Comparison of ENCODE assay signal across 8 cellular contexts in the genomic region with DNA sequence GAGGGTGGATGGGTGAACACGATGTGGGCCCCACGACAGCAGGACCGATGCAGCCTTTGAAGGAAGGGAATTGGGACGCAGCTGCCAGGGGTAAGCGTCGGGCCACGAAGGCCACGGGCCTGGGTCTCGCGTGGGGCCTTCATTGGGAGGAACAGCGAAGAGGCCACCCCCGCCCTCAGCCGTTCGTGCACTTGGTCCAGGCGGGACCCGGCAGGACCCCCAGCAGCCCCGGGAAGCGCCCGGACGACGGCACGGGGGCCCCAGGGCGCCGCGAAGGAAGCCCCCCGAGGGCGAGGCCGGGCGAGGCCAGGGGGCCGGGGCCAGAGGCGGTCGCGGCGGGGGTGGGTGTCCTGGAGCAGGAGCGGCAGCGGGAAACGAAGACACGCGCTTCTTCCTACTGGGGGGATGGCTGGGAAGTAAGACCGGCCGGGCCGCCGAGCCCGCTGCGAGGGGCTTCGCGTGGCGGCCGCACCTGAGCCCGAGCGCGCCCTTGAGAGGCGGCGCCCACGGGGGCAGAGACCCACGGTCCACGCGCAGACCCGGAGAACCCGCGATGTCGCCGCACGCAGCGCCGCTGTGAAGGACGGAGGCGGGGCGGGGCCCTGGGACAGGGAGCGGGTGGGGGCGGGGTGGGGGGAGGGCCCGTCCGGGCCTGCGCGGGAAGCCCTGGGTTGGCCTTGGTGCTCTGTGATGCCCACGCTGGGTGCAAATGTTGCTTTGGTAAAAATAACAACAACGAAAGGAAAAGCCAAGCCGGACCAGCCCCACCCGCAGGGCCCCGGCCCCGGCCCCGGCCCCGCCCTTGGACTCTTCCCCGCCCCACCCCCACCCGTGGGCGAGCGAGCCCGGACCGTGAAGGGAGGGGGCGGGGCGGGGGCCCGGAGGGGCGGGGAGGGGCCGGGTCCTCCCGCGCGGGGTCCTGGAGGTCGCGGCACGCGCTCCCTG. TPM values are rescaled to one million over a fixed set of nuclear protein-coding genes. Genes with fewer than 3 reads are reported as not detected.
DNase-seq lines count a peak whose midpoint lies in the region; ATAC-seq and FAIRE-seq lines count a peak whose summit lies in the region.

No MANE protein-coding gene starts in this region.

- peaks cover 1% of the 10 kb centered on the region for H3K9me3 Mint-ChIP-seq in activated naive CD8-positive, alpha-beta T cell treated with anti-CD3 and anti-CD28 coated beads, Interleukin-2, amount 10 ng/mL, durations not matched to agents 7 days and 5 days

- peaks cover 4% of the 10 kb centered on the region for H3K4me1 Mint-ChIP-seq in activated naive CD8-positive, alpha-beta T cell treated with anti-CD3 and anti-CD28 coated beads, Interleukin-2, amount 10 ng/mL, durations not matched to agents 7 days and 5 days

- no peak overlapping the region for H3K27ac Mint-ChIP-seq in activated naive CD8-positive, alpha-beta T cell treated with anti-CD3 and anti-CD28 coated beads, Interleukin-2, amount 10 ng/mL, durations not matched to agents 7 days and 5 days

- H3K36me3 Mint-ChIP-seq in activated naive CD8-positive, alpha-beta T cell treated with anti-CD3 and anti-CD28 coated beads, Interleukin-2, amount 10 ng/mL, durations not matched to agents 7 days and 5 days: peaks cover 2% of the 10 kb centered on the region

- intact Hi-C loops in left cardiac atrium (cut with DNase I): no loop called here

- DNase-seq in HCEC 1CT: peak; percentile 3
- DNase-seq in activated naive CD8-positive, alpha-beta T cell treated with anti-CD3 and anti-CD28 coated beads, Interleukin-2, amount 10 ng/mL, durations not matched to agents 7 days and 5 days: peak; percentile 36
- peak; percentile 50 for DNase-seq in left cardiac atrium
- DNase-seq in RCC 7860 (ENCODE audit: low spot score): no peak

- POLR2A ChIA-PET in activated naive CD8-positive, alpha-beta T cell treated with anti-CD3 and anti-CD28 coated beads, Interleukin-2, amount 10 ng/mL, durations not matched to agents 7 days and 5 days (lab: Charles Lee): no interaction called here

- ATAC-seq in activated naive CD8-positive, alpha-beta T cell treated with anti-CD3 and anti-CD28 coated beads, Interleukin-2, amount 10 ng/mL, durations not matched to agents 7 days and 5 days (ENCODE audit: low read depth): peak; percentile 30
- ATAC-seq in left cardiac atrium: peak; percentile 45 to 55
- ATAC-seq in GM18520 (IDR thresholded peaks at IDR 0.05; ENCODE audit: unreplicated experiment): no peak
- ATAC-seq in HG03175 (IDR thresholded peaks at IDR 0.05; ENCODE audit: unreplicated experiment): no peak
- ATAC-seq in HG02623 (IDR thresholded peaks at IDR 0.05; ENCODE audit: unreplicated experiment): no peak

- H3K27me3 Mint-ChIP-seq in activated naive CD8-positive, alpha-beta T cell treated with anti-CD3 and anti-CD28 coated beads, Interleukin-2, amount 10 ng/mL, durations not matched to agents 7 days and 5 days: peaks cover 34% of the 10 kb centered on the region

- no peak for FAIRE-seq in RCC 7860 (lab: Jason Lieb, UNC)

- peak overlapping the region; percentile 9 to 45 (median 34) for H3K4me3 ChIP-seq in skin epidermis

- peak overlapping the region in 19 of 21 experiments; percentile 29 to 88 (median 66) for H3K27ac ChIP-seq in skin epidermis

- peak overlapping the region; percentile 55 for H3K4me3 Mint-ChIP-seq in activated naive CD8-positive, alpha-beta T cell treated with anti-CD3 and anti-CD28 coated beads, Interleukin-2, amount 10 ng/mL, durations not matched to agents 7 days and 5 days

RNA-seq across cellular contexts. Expression of gene ADARB1, which starts 56.0 kb away (rescaled TPM):
- 10 to 100 TPM; 48.3 to 48.4 TPM for total RNA-seq in activated naive CD8-positive, alpha-beta T cell treated with anti-CD3 and anti-CD28 coated beads, Interleukin-2, amount 10 ng/mL, durations not matched to agents 7 days and 5 days
- total RNA-seq in left cardiac atrium: 10 to 100 TPM; 20.6 to 21.7 TPM

Comparison
In these comparisons a context has a peak if more than half of its experiments do, and no peak if none do; other contexts are left out.
1. ATAC-seq: peak in activated naive CD8-positive, alpha-beta T cell treated with anti-CD3 and anti-CD28 coated beads, Interleukin-2, amount 10 ng/mL, durations not matched to agents 7 days and 5 days (single experiment) and left cardiac atrium (2 of 2); none in GM18520 (single experiment), HG03175 (single experiment) and HG02623 (single experiment).